8 cellular contexts compared by ENCODE assay signal in genomic region chr17:61389670-61390478, GRCh38. TPM values are rescaled to one million over a fixed set of nuclear protein-coding genes. Genes with fewer than 3 reads are reported as not detected.
DNase-seq lines count a peak whose midpoint lies in the region; ATAC-seq and TF ChIP-seq lines count a peak whose summit lies in the region.

No MANE protein-coding gene starts in this region.

- no peak overlapping the region for H3K27ac ChIP-seq in DOHH2 (ENCODE audit: low read depth, low read length)

- TF ChIP-seq CTCF in DOHH2 (IDR thresholded peaks at IDR 0.05; ENCODE audit: low read depth, low read length, poor library complexity, severe bottlenecking) (peak; percentile 96), retinal pigment epithelial cell (conservative IDR thresholded peaks at IDR 0.05; ENCODE audit: low read depth, low read length) (peak; percentile 91)

- no peaks in the 10 kb centered on the region for H3K36me3 ChIP-seq in DOHH2 (ENCODE audit: control insufficient read depth, low read length)

- peak; percentile 25 for DNase-seq in M059J (ENCODE audit: low read depth)
- DNase-seq in activated T-cell treated with anti-CD3 and anti-CD28 coated beads for 48 hours (ENCODE audit: low read depth), result peak; percentile 59
- peak in 29 of 42 donors; percentile 22 to 74 (median 47) for DNase-seq in head of caudate nucleus
- DNase-seq in retinal pigment epithelial cell (ENCODE audit: low read depth), result no peak
- DNase-seq in GM19240 (ENCODE audit: insufficient read length, low spot score), result no peak

- H4K20me1 ChIP-seq in DOHH2 (ENCODE audit: control insufficient read depth, insufficient read depth, low read depth, low read length), result no peaks in the 10 kb centered on the region

- H3K4me1 ChIP-seq in DOHH2 (ENCODE audit: control insufficient read depth, low read length), result no peaks in the 10 kb centered on the region

- ATAC-seq in HG03439 (IDR thresholded peaks at IDR 0.05; ENCODE audit: unreplicated experiment) (no peak), GM18909 (IDR thresholded peaks at IDR 0.05; ENCODE audit: poor library complexity, unreplicated experiment) (no peak)

- H3K9me3 ChIP-seq in DOHH2 (ENCODE audit: control insufficient read depth, insufficient read depth, low read length), result no peaks in the 10 kb centered on the region

- H3K4me2 ChIP-seq in DOHH2 (ENCODE audit: low read length), result no peak overlapping the region

- no peaks in the 10 kb centered on the region for H3K27me3 ChIP-seq in DOHH2 (ENCODE audit: control insufficient read depth, low read length)

- no peaks in the 10 kb centered on the region for H3F3A ChIP-seq in DOHH2 (ENCODE audit: control insufficient read depth, insufficient read depth)

- H3K9me2 ChIP-seq in DOHH2 (replicated peaks; ENCODE audit: control insufficient read depth, low read length), result no peaks in the 10 kb centered on the region

- H3K4me3 ChIP-seq in DOHH2 (ENCODE audit: low read length) (no peak overlapping the region), retinal pigment epithelial cell (ENCODE audit: low read length) (no peak overlapping the region)

- intact Hi-C loops in head of caudate nucleus (cut with DNase I), result loop anchor here (10.0 kb wide), 2 partner anchors 375 to 645 kb away; no protein-coding TSS in a partner anchor

- no peaks in the 10 kb centered on the region for H3K79me2 ChIP-seq in DOHH2 (ENCODE audit: control insufficient read depth, low read length)

RNA-seq across cellular contexts. Expression of gene TBX2, which starts 9.8 kb away (rescaled TPM):
- total RNA-seq in M059J (2014; rRNA removed; shearing (Covaris generic)), result 1.4 and 4.9 TPM in 2 replicates

Comparison
In these comparisons a context has a peak if more than half of its experiments do, and no peak if none do; other contexts are left out.
1. DNase-seq: peak in M059J (single experiment), activated T-cell treated with anti-CD3 and anti-CD28 coated beads for 48 hours (single experiment) and head of caudate nucleus (29 of 42); none in retinal pigment epithelial cell (single experiment) and GM19240 (single experiment).